1 cellular context compared by ENCODE assay signal in genomic region chr13:38641164-38641948, GRCh38.
TF ChIP-seq lines count a peak whose summit lies in the region.

No MANE protein-coding gene starts in this region.

TF ChIP-seq in IMR-90, 13 proteins besides CTCF, POLR2A, EP300 and RAD21:
- TF ChIP-seq FOS (IDR thresholded peaks at IDR 0.05; ENCODE audit: low read depth, low read length): no peak
- TF ChIP-seq SMC3 (IDR thresholded peaks at IDR 0.05; ENCODE audit: low read depth, low read length): no peak
- TF ChIP-seq ELK1 (IDR thresholded peaks at IDR 0.05; ENCODE audit: borderline replicate concordance, low read depth, low read length): no peak
- no peak for TF ChIP-seq NFE2L2 (IDR thresholded peaks at IDR 0.05; ENCODE audit: low read depth, low read length)
- TF ChIP-seq CEBPB (IDR thresholded peaks at IDR 0.05; ENCODE audit: low read depth, low read length): no peak
